Comparison of ENCODE assay signal across 7 cellular contexts in the genomic region with DNA sequence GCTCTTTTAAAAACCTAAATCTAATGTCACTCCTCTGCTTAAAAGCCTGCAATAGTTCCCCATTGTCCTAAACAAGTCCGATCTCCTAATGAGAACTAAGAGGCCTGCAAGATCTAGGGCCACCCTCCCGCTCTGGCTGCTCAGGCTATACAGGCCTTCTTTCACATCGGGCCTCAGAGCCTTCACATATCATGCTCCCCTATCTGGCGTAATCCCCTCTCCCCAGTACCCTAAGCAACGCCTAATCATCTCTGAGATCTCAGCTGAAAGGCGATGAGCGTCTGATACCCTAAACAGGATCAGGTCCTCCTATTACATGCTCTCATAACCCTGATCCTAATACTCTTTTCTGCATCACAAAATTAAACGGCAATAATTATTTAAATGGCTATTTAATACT.
DNase-seq lines count a peak whose midpoint lies in the region; ATAC-seq and TF ChIP-seq lines count a peak whose summit lies in the region.

No MANE protein-coding gene starts in this region.

- H3K27ac ChIP-seq in HEK293 (ENCODE audit: extremely low read depth, low read depth, low read length) (peak overlapping the region; percentile 53), VCaP (peak overlapping the region; percentile 96), skin epidermis (peak overlapping the region in 7 of 21 experiments; percentile 3 to 93 (median 41))

- no peak for ATAC-seq in HG03565 (IDR thresholded peaks at IDR 0.05; ENCODE audit: unreplicated experiment)

- peaks cover 39% of the 10 kb centered on the region for H3K4me1 ChIP-seq in HEK293 (ENCODE audit: control insufficient read depth, insufficient read depth, low read length)

- DNase-seq in globus pallidus (ENCODE audit: low spot score) = peak; percentile 51
- DNase-seq in NCI-H187 (lab: John Stamatoyannopoulos, UW) = no peak
- DNase-seq in NCI-H1092 treated with DMSO at 0.1 percent for 48 hours (lab: John Stamatoyannopoulos, UW) = no peak

- TF ChIP-seq CTCF in HEK293 (tag by site-specific recombination; IDR thresholded peaks at IDR 0.05) (no peak), VCaP (conservative IDR thresholded peaks at IDR 0.05) (no peak)

- POLR2A ChIA-PET in HEK293 (lab: Yijun Ruan, JAX) = interaction anchor here (0.6 kb wide), 1 partner anchor 31 kb away, joined by 7 read pairs; no protein-coding TSS in a partner anchor

- no peaks in the 10 kb centered on the region for H3K36me3 ChIP-seq in HEK293 (ENCODE audit: control insufficient read depth in 2 of 2, insufficient read depth in 1 of 2, low read length in 2 of 2)

- no peaks in the 10 kb centered on the region for H3K9me3 ChIP-seq in HEK293 (ENCODE audit: control insufficient read depth, insufficient read depth, low read depth, low read length)

- CTCF ChIA-PET in HEK293 (lab: Yijun Ruan, JAX) = no interaction called here

- H3K4me3 ChIP-seq in HEK293 (ENCODE audit: low read depth, low read length) (peak overlapping the region; percentile 83), skin epidermis (peak overlapping the region; percentile 75 to 98 (median 85))

TF ChIP-seq in HEK293, 187 proteins besides CTCF, POLR2A, EP300 and RAD21:
- TF ChIP-seq ZNF10 (tag by site-specific recombination; IDR thresholded peaks at IDR 0.05) (no peak), MZF1 (tag by site-specific recombination; IDR thresholded peaks at IDR 0.05; ENCODE audit: borderline replicate concordance) (peak; percentile 92), ZNF529 (tag by site-specific recombination; IDR thresholded peaks at IDR 0.05; ENCODE audit: insufficient replicate concordance) (no peak), ZNF600 (tag by site-specific recombination; IDR thresholded peaks at IDR 0.05) (peak; percentile 4), ZBTB17 (tag by site-specific recombination; IDR thresholded peaks at IDR 0.05) (peak; percentile 78)
- TF ChIP-seq, protein P1, sequence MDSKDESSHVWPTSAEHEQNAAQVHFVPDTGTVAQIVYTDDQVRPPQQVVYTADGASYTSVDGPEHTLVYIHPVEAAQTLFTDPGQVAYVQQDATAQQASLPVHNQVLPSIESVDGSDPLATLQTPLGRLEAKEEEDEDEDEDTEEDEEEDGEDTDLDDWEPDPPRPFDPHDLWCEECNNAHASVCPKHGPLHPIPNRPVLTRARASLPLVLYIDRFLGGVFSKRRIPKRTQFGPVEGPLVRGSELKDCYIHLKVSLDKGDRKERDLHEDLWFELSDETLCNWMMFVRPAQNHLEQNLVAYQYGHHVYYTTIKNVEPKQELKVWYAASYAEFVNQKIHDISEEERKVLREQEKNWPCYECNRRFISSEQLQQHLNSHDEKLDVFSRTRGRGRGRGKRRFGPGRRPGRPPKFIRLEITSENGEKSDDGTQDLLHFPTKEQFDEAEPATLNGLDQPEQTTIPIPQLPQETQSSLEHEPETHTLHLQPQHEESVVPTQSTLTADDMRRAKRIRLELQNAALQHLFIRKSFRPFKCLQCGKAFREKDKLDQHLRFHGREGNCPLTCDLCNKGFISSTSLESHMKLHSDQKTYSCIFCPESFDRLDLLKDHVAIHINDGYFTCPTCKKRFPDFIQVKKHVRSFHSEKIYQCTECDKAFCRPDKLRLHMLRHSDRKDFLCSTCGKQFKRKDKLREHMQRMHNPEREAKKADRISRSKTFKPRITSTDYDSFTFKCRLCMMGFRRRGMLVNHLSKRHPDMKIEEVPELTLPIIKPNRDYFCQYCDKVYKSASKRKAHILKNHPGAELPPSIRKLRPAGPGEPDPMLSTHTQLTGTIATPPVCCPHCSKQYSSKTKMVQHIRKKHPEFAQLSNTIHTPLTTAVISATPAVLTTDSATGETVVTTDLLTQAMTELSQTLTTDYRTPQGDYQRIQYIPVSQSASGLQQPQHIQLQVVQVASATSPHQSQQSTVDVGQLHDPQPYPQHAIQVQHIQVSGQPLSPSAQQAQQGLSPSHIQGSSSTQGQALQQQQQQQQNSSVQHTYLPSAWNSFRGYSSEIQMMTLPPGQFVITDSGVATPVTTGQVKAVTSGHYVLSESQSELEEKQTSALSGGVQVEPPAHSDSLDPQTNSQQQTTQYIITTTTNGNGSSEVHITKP (tag by site-specific recombination; IDR thresholded peaks at IDR 0.05) = peak; percentile 53
